1 cellular context compared by ENCODE assay signal in the genomic region with DNA sequence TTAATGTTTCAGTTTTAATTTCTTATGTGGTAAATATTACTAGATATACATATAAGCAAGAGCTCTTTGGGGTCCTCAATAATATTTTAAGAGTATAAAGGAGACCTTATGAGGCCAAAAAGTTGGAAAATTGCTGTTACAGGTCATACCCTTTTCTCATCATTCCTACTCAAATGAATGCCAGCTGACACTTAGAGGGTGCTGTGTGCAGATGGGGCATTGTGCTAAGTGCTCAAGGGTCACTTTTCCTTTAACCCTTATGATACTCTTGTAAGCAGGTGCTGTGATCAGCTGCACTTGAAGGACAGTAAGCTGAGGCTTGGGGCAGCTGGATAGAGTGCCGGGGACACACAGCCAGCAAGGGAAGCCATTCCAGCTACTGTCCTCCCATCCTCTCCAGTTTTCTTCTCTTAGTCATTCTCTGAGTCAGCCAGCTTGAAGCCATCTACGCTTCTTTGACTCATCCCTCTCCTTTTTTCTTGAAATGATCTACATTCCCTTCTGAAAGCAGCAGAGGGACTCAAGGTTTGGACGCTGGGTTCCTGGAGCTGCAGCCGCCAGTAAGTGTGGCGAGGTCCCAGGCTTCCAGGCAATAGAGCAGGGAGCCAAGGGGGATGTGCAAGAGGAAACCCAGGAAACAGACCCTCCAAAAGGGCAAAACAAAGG.
TF ChIP-seq lines count a peak whose summit lies in the region.

No MANE protein-coding gene starts in this region.

TF ChIP-seq in HepG2, 621 proteins besides CTCF, POLR2A, EP300 and RAD21 (continued from another document):
- TF ChIP-seq, protein P1, sequence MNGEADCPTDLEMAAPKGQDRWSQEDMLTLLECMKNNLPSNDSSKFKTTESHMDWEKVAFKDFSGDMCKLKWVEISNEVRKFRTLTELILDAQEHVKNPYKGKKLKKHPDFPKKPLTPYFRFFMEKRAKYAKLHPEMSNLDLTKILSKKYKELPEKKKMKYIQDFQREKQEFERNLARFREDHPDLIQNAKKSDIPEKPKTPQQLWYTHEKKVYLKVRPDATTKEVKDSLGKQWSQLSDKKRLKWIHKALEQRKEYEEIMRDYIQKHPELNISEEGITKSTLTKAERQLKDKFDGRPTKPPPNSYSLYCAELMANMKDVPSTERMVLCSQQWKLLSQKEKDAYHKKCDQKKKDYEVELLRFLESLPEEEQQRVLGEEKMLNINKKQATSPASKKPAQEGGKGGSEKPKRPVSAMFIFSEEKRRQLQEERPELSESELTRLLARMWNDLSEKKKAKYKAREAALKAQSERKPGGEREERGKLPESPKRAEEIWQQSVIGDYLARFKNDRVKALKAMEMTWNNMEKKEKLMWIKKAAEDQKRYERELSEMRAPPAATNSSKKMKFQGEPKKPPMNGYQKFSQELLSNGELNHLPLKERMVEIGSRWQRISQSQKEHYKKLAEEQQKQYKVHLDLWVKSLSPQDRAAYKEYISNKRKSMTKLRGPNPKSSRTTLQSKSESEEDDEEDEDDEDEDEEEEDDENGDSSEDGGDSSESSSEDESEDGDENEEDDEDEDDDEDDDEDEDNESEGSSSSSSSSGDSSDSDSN (CRISPR knock-in tag; IDR thresholded peaks at IDR 0.05): no peak
- TF ChIP-seq, protein P2, sequence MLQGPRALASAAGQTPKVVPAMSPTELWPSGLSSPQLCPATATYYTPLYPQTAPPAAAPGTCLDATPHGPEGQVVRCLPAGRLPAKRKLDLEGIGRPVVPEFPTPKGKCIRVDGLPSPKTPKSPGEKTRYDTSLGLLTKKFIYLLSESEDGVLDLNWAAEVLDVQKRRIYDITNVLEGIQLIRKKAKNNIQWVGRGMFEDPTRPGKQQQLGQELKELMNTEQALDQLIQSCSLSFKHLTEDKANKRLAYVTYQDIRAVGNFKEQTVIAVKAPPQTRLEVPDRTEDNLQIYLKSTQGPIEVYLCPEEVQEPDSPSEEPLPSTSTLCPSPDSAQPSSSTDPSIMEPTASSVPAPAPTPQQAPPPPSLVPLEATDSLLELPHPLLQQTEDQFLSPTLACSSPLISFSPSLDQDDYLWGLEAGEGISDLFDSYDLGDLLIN (CRISPR knock-in tag; IDR thresholded peaks at IDR 0.05; ENCODE audit: borderline replicate concordance): no peak
- TF ChIP-seq ZNF773 (CRISPR knock-in tag; IDR thresholded peaks at IDR 0.05; ENCODE audit: borderline replicate concordance) (no peak), NFYB (CRISPR knock-in tag; IDR thresholded peaks at IDR 0.05) (no peak)
- TF ChIP-seq, protein P3, sequence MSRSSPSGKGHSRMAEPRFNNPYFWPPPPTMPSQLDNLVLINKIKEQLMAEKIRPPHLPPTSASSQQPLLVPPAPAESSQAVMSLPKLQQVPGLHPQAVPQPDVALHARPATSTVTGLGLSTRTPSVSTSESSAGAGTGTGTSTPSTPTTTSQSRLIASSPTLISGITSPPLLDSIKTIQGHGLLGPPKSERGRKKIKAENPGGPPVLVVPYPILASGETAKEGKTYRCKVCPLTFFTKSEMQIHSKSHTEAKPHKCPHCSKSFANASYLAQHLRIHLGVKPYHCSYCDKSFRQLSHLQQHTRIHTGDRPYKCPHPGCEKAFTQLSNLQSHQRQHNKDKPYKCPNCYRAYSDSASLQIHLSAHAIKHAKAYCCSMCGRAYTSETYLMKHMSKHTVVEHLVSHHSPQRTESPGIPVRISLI (CRISPR knock-in tag; IDR thresholded peaks at IDR 0.05; ENCODE audit: borderline replicate concordance): no peak
TF ChIP-seq in HepG2: peak in this region for 0.
